Comparison of ENCODE assay signal across 8 cellular contexts in genomic region chr19:4369109-4369887, GRCh38. TPM values are rescaled to one million over a fixed set of nuclear protein-coding genes. Genes with fewer than 3 reads are reported as not detected.
DNase-seq lines count a peak whose midpoint lies in the region; ATAC-seq and TF ChIP-seq lines count a peak whose summit lies in the region.

No MANE protein-coding gene starts in this region.

- intact Hi-C loops in left ventricle myocardium inferior (cut with micrococcal nuclease): no loop called here

- no peak for DNase-seq in NT2/D1 (ENCODE audit: low read depth, low spot score)
- peak; percentile 32 to 44 for DNase-seq in activated T-helper 1 cell treated with anti-CD3 and anti-CD28 coated beads, Interleukin-2, amount 50 U/mL, for 16 hours (ENCODE audit: low read depth in 1 of 2, low spot score in 1 of 2)
- DNase-seq in left ventricle myocardium inferior: peak; percentile 46
- no peak for DNase-seq in NCI-H446 treated with DMSO at 0.1 percent for 48 hours (lab: John Stamatoyannopoulos, UW)
- no peak for DNase-seq in Kasumi-1 (lab: John Stamatoyannopoulos, UW)

- H3K27me3 ChIP-seq in NT2/D1 (ENCODE audit: insufficient read depth, insufficient read length) (no peaks in the 10 kb centered on the region), left ventricle myocardium inferior (ENCODE audit: low read depth) (no peaks in the 10 kb centered on the region)

- no peak overlapping the region for H3K4me3 ChIP-seq in NT2/D1 (ENCODE audit: insufficient read length, low read depth)
- peak overlapping the region; percentile 50 for H3K4me3 ChIP-seq in left ventricle myocardium inferior
- peak overlapping the region; percentile 2 to 30 (median 25) for H3K4me3 ChIP-seq in skin epidermis

- peak overlapping the region; percentile 85 for H3K27ac ChIP-seq in left ventricle myocardium inferior (replicated peaks)
- peak overlapping the region in 20 of 21 experiments; percentile 74 to 95 (median 87) for H3K27ac ChIP-seq in skin epidermis

- peak overlapping the region; percentile 51 for H3K9ac ChIP-seq in NT2/D1 (ENCODE audit: insufficient read length, low read depth)

- peak; percentile 47 for TF ChIP-seq POLR2A in GM18505 (IDR thresholded peaks at IDR 0.05; ENCODE audit: borderline replicate concordance, extremely low read depth, insufficient read depth, insufficient read length)

- no peak for TF ChIP-seq CTCF in left ventricle myocardium inferior (IDR thresholded peaks at IDR 0.05; ENCODE audit: borderline replicate concordance)

- ATAC-seq in GM18505 (IDR thresholded peaks at IDR 0.05; ENCODE audit: unreplicated experiment) (peak; percentile 40), HG02759 (IDR thresholded peaks at IDR 0.05; ENCODE audit: unreplicated experiment) (peak; percentile 46)

- H3K9me3 ChIP-seq in NT2/D1 (ENCODE audit: insufficient read depth, low read length) (no peaks in the 10 kb centered on the region), left ventricle myocardium inferior (replicated peaks) (no peaks in the 10 kb centered on the region)

- peaks cover 38% of the 10 kb centered on the region for H3K4me1 ChIP-seq in NT2/D1 (ENCODE audit: insufficient read depth, insufficient read length)
- H3K4me1 ChIP-seq in left ventricle myocardium inferior: peaks cover 78% of the 10 kb centered on the region

- H3K36me3 ChIP-seq in NT2/D1 (ENCODE audit: insufficient read depth, insufficient read length, low read length): peaks cover 70% of the 10 kb centered on the region
- peaks cover 25% of the 10 kb centered on the region for H3K36me3 ChIP-seq in left ventricle myocardium inferior

RNA-seq across cellular contexts. Expression of gene MPND, which starts 25.9 kb away (rescaled TPM):
- total RNA-seq in left ventricle myocardium inferior: 19.2 TPM

RNA-seq across cellular contexts. Expression of gene STAP2, which starts 30.7 kb away (rescaled TPM):
- 2.6 TPM for total RNA-seq in left ventricle myocardium inferior

RNA-seq across cellular contexts. Expression of gene SH3GL1, which starts 31.0 kb away (rescaled TPM):
- 18.6 TPM for total RNA-seq in left ventricle myocardium inferior

RNA-seq across cellular contexts. Expression of gene CHAF1A, which starts 33.1 kb away (rescaled TPM):
- 5.1 TPM for total RNA-seq in left ventricle myocardium inferior

Comparison
In these comparisons a context has a peak if more than half of its experiments do, and no peak if none do; other contexts are left out.
1. DNase-seq: peak in activated T-helper 1 cell treated with anti-CD3 and anti-CD28 coated beads, Interleukin-2, amount 50 U/mL, for 16 hours (2 of 2) and left ventricle myocardium inferior (single experiment); none in NT2/D1 (single experiment), NCI-H446 treated with DMSO at 0.1 percent for 48 hours (single experiment) and Kasumi-1 (0 of 2).